Comparison of ENCODE assay signal across 11 cellular contexts in genomic region chr15:87764461-87765236, GRCh38.
DNase-seq lines count a peak whose midpoint lies in the region; ATAC-seq and TF ChIP-seq lines count a peak whose summit lies in the region.
"Had no signal": no experiment of that assay in that cellular context is flagged by ENCODE, and none has a peak within 500 bp of the region (broad histone marks: within the 10 kb centered on the region; RNA-seq: fewer than 3 reads in every experiment).

No MANE protein-coding gene starts in this region.

- no peaks in the 10 kb centered on the region for H3K9me1 ChIP-seq in IMR-90 (ENCODE audit: insufficient read depth, low read length)

- H4K20me1 ChIP-seq in IMR-90 (ENCODE audit: insufficient read depth, low read length): no peaks in the 10 kb centered on the region

- dilution Hi-C loops in IMR-90 (cut with HindIII; ENCODE audit: low sequenced_read_pairs, unreplicated experiment): no loop called here

- no peaks in the 10 kb centered on the region for H3K79me1 ChIP-seq in IMR-90 (ENCODE audit: low read depth in 1 of 2, low read length in 2 of 2)

- ATAC-seq in IMR-90 (ENCODE audit: low read depth) (peak; percentile 87), foreskin keratinocyte (peak; percentile 47)
- ATAC-seq: stimulated activated naive CD8-positive, alpha-beta T cell treated with anti-CD3 and anti-CD28 coated beads, Interleukin-15, amount 100 ng/mL, for 72 hours had no signal

- in situ Hi-C loops in ACHN (cut with HindIII; ENCODE audit: low pct_ligation_motif_present, low pct_unique_long_range_greater_than_20kb, low sequenced_read_pairs) (no loop called here), IMR-90 (cut with MboI; ENCODE audit: low sequenced_read_pairs) (no loop called here)

- no peak overlapping the region for H3K4ac ChIP-seq in IMR-90 (ENCODE audit: low read depth, low read length)

- H2AK9ac ChIP-seq in IMR-90 (replicated peaks; ENCODE audit: low read depth, low read length, poor library complexity): no peak overlapping the region

- H3K56ac ChIP-seq in IMR-90 (ENCODE audit: extremely low read depth, insufficient read depth, low read length): no peak overlapping the region

- H3K36me3 ChIP-seq in IMR-90 (ENCODE audit: control insufficient read depth, insufficient read depth, low read length) (no peaks in the 10 kb centered on the region), adipocyte (ENCODE audit: control insufficient read depth, insufficient read depth, low read length, severe bottlenecking) (no peaks in the 10 kb centered on the region)

- H3K4me2 ChIP-seq in IMR-90 (ENCODE audit: low read depth, low read length): 0 out of 2 replicates have a peak overlapping the region, but pooled peaks have one; percentile 12
- H3K4me2 ChIP-seq: KMS-11 had no signal

- H3K9me3 ChIP-seq in IMR-90 (ENCODE audit: control insufficient read depth, insufficient read depth, low read length) (no peaks in the 10 kb centered on the region), adipocyte (ENCODE audit: control insufficient read depth, low read length) (no peaks in the 10 kb centered on the region)

- H2BK5ac ChIP-seq in IMR-90 (ENCODE audit: low read depth, low read length, poor library complexity, severe bottlenecking): no peak overlapping the region

- no peak overlapping the region for H3K27ac ChIP-seq in IMR-90 (ENCODE audit: insufficient read depth, low read length)
- no peak overlapping the region for H3K27ac ChIP-seq in foreskin keratinocyte
- H3K27ac ChIP-seq: KMS-11 had no signal

- DNase-seq in ACHN (peak; percentile 33), IMR-90 (peak; percentile 72), adipocyte (ENCODE audit: low read depth) (peak; percentile 60), foreskin keratinocyte (peak; percentile 16 to 62), medulla oblongata (ENCODE audit: extremely low spot score) (no peak), posterior cingulate gyrus (no peak), GF-D8 (lab: John Stamatoyannopoulos, UW) (no peak)
- DNase-seq in stimulated activated CD4-positive, alpha-beta T cell treated with anti-CD3 and anti-CD28 coated beads, Interleukin-4, amount 100 ng/mL, for 1 hour: no peak
- DNase-seq: NCI-H526 treated with DMSO at 0.1 percent for 48 hours; stimulated activated naive CD8-positive, alpha-beta T cell treated with anti-CD3 and anti-CD28 coated beads, Interleukin-15, amount 100 ng/mL, for 72 hours had no signal

- H3K4me1 ChIP-seq in IMR-90 (ENCODE audit: control insufficient read depth, insufficient read depth, low read length) (peaks cover 8% of the 10 kb centered on the region), adipocyte (ENCODE audit: control insufficient read depth, insufficient read depth, low read length) (peaks cover 12% of the 10 kb centered on the region), foreskin keratinocyte (no peaks in the 10 kb centered on the region)

- H3K9ac ChIP-seq in IMR-90 (ENCODE audit: low read depth, low read length): no peak overlapping the region
- no peak overlapping the region for H3K9ac ChIP-seq in adipocyte (ENCODE audit: low read length)
- H3K9ac ChIP-seq: KMS-11 had no signal

- H2BK15ac ChIP-seq in IMR-90 (ENCODE audit: low read depth, low read length): peak overlapping the region; percentile 39; the same call in 1 of the 3 replicates

- peak overlapping the region; percentile 12 to 18; a peak in 1 of 4 replicates for H4K8ac ChIP-seq in IMR-90 (ENCODE audit: low read depth in 2 of 2, low read length in 2 of 2)

- H2AFZ ChIP-seq in IMR-90 (replicated peaks; ENCODE audit: low read length, poor library complexity): peak overlapping the region; percentile 4

- intact Hi-C loops in IMR-90 (cut with micrococcal nuclease) (no loop called here), posterior cingulate gyrus (cut with DNase I) (no loop called here)

- H2AK5ac ChIP-seq in IMR-90 (ENCODE audit: low read depth, low read length): 0 out of 2 replicates have a peak overlapping the region, but pooled peaks have one; percentile 0

- peak overlapping the region; percentile 3; the same call in 1 of the 2 replicates for H4K91ac ChIP-seq in IMR-90 (ENCODE audit: insufficient read depth, low read depth, low read length)

- H3K18ac ChIP-seq in IMR-90 (ENCODE audit: low read depth, low read length): peak overlapping the region; percentile 73; the same call in 1 of the 2 replicates

- no peak for TF ChIP-seq CTCF in IMR-90 (conservative IDR thresholded peaks at IDR 0.05; ENCODE audit: low read depth, low read length)
- TF ChIP-seq CTCF in foreskin keratinocyte (conservative IDR thresholded peaks at IDR 0.05): no peak

- H2BK20ac ChIP-seq in IMR-90 (ENCODE audit: low read depth, low read length): peak overlapping the region; percentile 1; the same call in 1 of the 2 replicates

- no peak overlapping the region for H3K23ac ChIP-seq in IMR-90 (ENCODE audit: low read depth, low read length)

- H4K5ac ChIP-seq in IMR-90 (ENCODE audit: low read depth, low read length): peak overlapping the region; percentile 29; the same call in 1 of the 2 replicates

- CTCF ChIA-PET in IMR-90 (lab: Yijun Ruan, JAX): no interaction called here

- 0 out of 2 replicates have a peak overlapping the region, but pooled peaks have one; percentile 4 for H3K14ac ChIP-seq in IMR-90 (replicated peaks; ENCODE audit: low read depth, low read length)

- H3K4me3 ChIP-seq in IMR-90 (ENCODE audit: insufficient read depth, low read depth, low read length) (no peak overlapping the region), adipocyte (ENCODE audit: low read length) (no peak overlapping the region)

- no peaks in the 10 kb centered on the region for H3K27me3 ChIP-seq in IMR-90 (ENCODE audit: control insufficient read depth, insufficient read depth, low read length)
- H3K27me3 ChIP-seq in adipocyte (replicated peaks; ENCODE audit: control insufficient read depth, insufficient read depth, low read length): no peaks in the 10 kb centered on the region
- no peaks in the 10 kb centered on the region for H3K27me3 ChIP-seq in foreskin keratinocyte

- no peak for TF ChIP-seq POLR2A in IMR-90 (IDR thresholded peaks at IDR 0.05; ENCODE audit: low read depth, low read length)

- WGBS in IMR-90 (ENCODE audit: extremely low coverage in 2 of 2, insufficient read length in 1 of 2), 2 experiments: 100% methylated on average over 1 of the region's 4 CpGs; no CpG with 5 or more reads in 1 of the 2 experiments

- no peak for TF ChIP-seq RAD21 in IMR-90 (IDR thresholded peaks at IDR 0.05; ENCODE audit: low read length)

- POLR2A ChIA-PET in IMR-90 (lab: Charles Lee; ENCODE audit: unreplicated experiment): no interaction called here

- no TSS peak for BruUV-seq in IMR-90 (replicated peaks; lab: Mats Ljungman, UMichigan)

- 0 out of 2 replicates have a peak overlapping the region, but pooled peaks have one; percentile 6 for H2BK120ac ChIP-seq in IMR-90 (ENCODE audit: low read depth, low read length)

TF ChIP-seq in IMR-90, 13 proteins besides CTCF, POLR2A, EP300 and RAD21:
- TF ChIP-seq FOS (IDR thresholded peaks at IDR 0.05; ENCODE audit: low read depth, low read length) (no peak), CHD1 (IDR thresholded peaks at IDR 0.05; ENCODE audit: low read depth, low read length) (no peak), MAFK (IDR thresholded peaks at IDR 0.05; ENCODE audit: low read depth, low read length) (no peak), ELK1 (IDR thresholded peaks at IDR 0.05; ENCODE audit: borderline replicate concordance, low read depth, low read length) (no peak), MAZ (IDR thresholded peaks at IDR 0.05; ENCODE audit: borderline replicate concordance, low read depth, low read length) (no peak), BHLHE40 (IDR thresholded peaks at IDR 0.05; ENCODE audit: low read depth, low read length) (peak; percentile 75; the same call in 1 of the 2 replicates)

Comparison
In these comparisons a context has a peak if more than half of its experiments do, and no peak if none do; other contexts are left out.
1. DNase-seq: peak in ACHN (single experiment), IMR-90 (single experiment), adipocyte (single experiment) and foreskin keratinocyte (2 of 2); none in medulla oblongata (single experiment), posterior cingulate gyrus (0 of 10), stimulated activated CD4-positive, alpha-beta T cell treated with anti-CD3 and anti-CD28 coated beads, Interleukin-4, amount 100 ng/mL, for 1 hour (single experiment) and GF-D8 (single experiment).